30 cellular contexts compared by ENCODE assay signal in the genomic region with DNA sequence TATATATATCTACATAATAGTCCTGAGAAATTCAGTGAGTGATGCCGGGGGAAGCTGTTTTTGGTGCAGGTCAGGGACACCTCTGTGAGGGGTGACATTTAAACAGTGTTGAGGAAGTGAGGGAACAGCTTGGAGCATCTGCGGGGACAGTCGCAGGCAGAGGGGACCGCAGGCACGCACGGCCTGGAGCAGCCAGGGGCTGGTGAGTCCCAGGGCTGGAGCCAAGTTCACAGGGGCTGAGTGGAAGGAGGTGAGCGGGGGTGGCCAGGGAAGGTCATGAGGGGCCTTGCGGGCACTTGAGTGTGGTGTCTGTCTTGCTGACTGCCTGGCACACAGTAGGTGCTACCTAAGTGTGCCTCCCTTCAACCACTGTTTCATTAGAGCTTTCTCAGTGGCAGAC.
DNase-seq lines count a peak whose midpoint lies in the region; ATAC-seq, FAIRE-seq and TF ChIP-seq lines count a peak whose summit lies in the region.
"Had no signal": no experiment of that assay in that cellular context is flagged by ENCODE, and none has a peak within 500 bp of the region (broad histone marks: within the 10 kb centered on the region; RNA-seq: fewer than 3 reads in every experiment).

No MANE protein-coding gene starts in this region.

- no peaks in the 10 kb centered on the region for H3K4me1 Mint-ChIP-seq in activated CD4-positive, alpha-beta T cell treated with anti-CD3 and anti-CD28 coated beads, Interleukin-2, amount 10 ng/mL, durations not matched to agents 7 days and 5 days
- no peaks in the 10 kb centered on the region for H3K4me1 Mint-ChIP-seq in activated CD4-positive, alpha-beta T cell treated with anti-CD3 and anti-CD28 coated beads for 36 hours
- peaks cover 8% of the 10 kb centered on the region for H3K4me1 Mint-ChIP-seq in endodermal cell
- H3K4me1 Mint-ChIP-seq: CD8-positive, alpha-beta memory T cell had no signal

- no peak overlapping the region for H4K8ac ChIP-seq in mesenchymal stem cell (ENCODE audit: low read length)

- peak overlapping the region; percentile 6 for H3K27ac Mint-ChIP-seq in activated CD4-positive, alpha-beta T cell treated with anti-CD3 and anti-CD28 coated beads, Interleukin-2, amount 10 ng/mL, durations not matched to agents 7 days and 5 days
- H3K27ac Mint-ChIP-seq in activated CD4-positive, alpha-beta T cell treated with anti-CD3 and anti-CD28 coated beads for 36 hours, result no peak overlapping the region
- H3K27ac Mint-ChIP-seq in endodermal cell, result peak overlapping the region; percentile 69
- H3K27ac Mint-ChIP-seq: CD14-positive monocyte had no signal

- H2AFZ ChIP-seq in mesenchymal stem cell (ENCODE audit: low read depth, low read length), result no peak overlapping the region
- H2AFZ ChIP-seq: GM23338 had no signal

- no peak overlapping the region for H3K4me2 ChIP-seq in mesenchymal stem cell (ENCODE audit: low read length, poor library complexity, severe bottlenecking)
- H3K4me2 ChIP-seq: GM23338 had no signal

- no peak overlapping the region for H2BK120ac ChIP-seq in mesenchymal stem cell (ENCODE audit: low read depth, low read length)

- H3K27me3 ChIP-seq in endodermal cell (ENCODE audit: control insufficient read depth, insufficient read depth, low read length, poor library complexity, severe bottlenecking) (no peaks in the 10 kb centered on the region), mesenchymal stem cell (ENCODE audit: control insufficient read depth in 1 of 2, insufficient read depth in 1 of 2, low read length in 2 of 2) (peaks cover 71 to 90% of the 10 kb centered on the region in 2 experiments), spleen (replicated peaks in 1 of 7) (peaks cover 0 to 5% (median 0%) of the 10 kb centered on the region in 7 donors)
- H3K27me3 ChIP-seq: BE2C had no signal

- POLR2A ChIA-PET in activated CD4-positive, alpha-beta T cell treated with anti-CD3 and anti-CD28 coated beads, Interleukin-2, amount 10 ng/mL, durations not matched to agents 7 days and 5 days (lab: Charles Lee), result no interaction called here
- POLR2A ChIA-PET in activated CD4-positive, alpha-beta T cell treated with anti-CD3 and anti-CD28 coated beads for 36 hours (lab: Charles Lee), result no interaction called here

- no peaks in the 10 kb centered on the region for H3K9me3 Mint-ChIP-seq in activated CD4-positive, alpha-beta T cell treated with anti-CD3 and anti-CD28 coated beads, Interleukin-2, amount 10 ng/mL, durations not matched to agents 7 days and 5 days
- H3K9me3 Mint-ChIP-seq in activated CD4-positive, alpha-beta T cell treated with anti-CD3 and anti-CD28 coated beads for 36 hours (ENCODE audit: low read depth), result no peaks in the 10 kb centered on the region
- H3K9me3 Mint-ChIP-seq in endodermal cell, result no peaks in the 10 kb centered on the region
- H3K9me3 Mint-ChIP-seq: CD8-positive, alpha-beta memory T cell; GM23338; HFFc6 had no signal

- CTCF ChIA-PET in activated CD4-positive, alpha-beta T cell treated with anti-CD3 and anti-CD28 coated beads, Interleukin-2, amount 10 ng/mL, durations not matched to agents 7 days and 5 days (lab: Charles Lee), result interaction anchor here (1.4 kb wide), 1 partner anchor 16 kb away, joined by 4 read pairs; no protein-coding TSS in a partner anchor
- CTCF ChIA-PET in activated CD4-positive, alpha-beta T cell treated with anti-CD3 and anti-CD28 coated beads for 36 hours (lab: Charles Lee), result interaction anchor here (1.0 to 1.3 kb wide), 2 partner anchors 9 to 17 kb away, joined by 6 read pairs; no protein-coding TSS in a partner anchor

- H3K9ac ChIP-seq in endodermal cell (ENCODE audit: extremely low read depth, low read length, poor library complexity, severe bottlenecking), result no peak overlapping the region
- no peak overlapping the region for H3K9ac ChIP-seq in mesenchymal stem cell (ENCODE audit: low read length)

- no peak overlapping the region for H3K18ac ChIP-seq in mesenchymal stem cell (ENCODE audit: low read depth in 1 of 2, low read length in 2 of 2)

- H2BK5ac ChIP-seq in mesenchymal stem cell (ENCODE audit: low read depth, low read length, poor library complexity, severe bottlenecking), result no peak overlapping the region

- TF ChIP-seq POLR2A in spleen (IDR thresholded peaks at IDR 0.05), result no peak

- FAIRE-seq in frontal cortex (lab: Jason Lieb, UNC), result no peak
- FAIRE-seq: GM12891 had no signal

- H3K4me3 Mint-ChIP-seq in activated CD4-positive, alpha-beta T cell treated with anti-CD3 and anti-CD28 coated beads, Interleukin-2, amount 10 ng/mL, durations not matched to agents 7 days and 5 days, result no peak overlapping the region
- no peak overlapping the region for H3K4me3 Mint-ChIP-seq in activated CD4-positive, alpha-beta T cell treated with anti-CD3 and anti-CD28 coated beads for 36 hours
- no peak overlapping the region for H3K4me3 Mint-ChIP-seq in endodermal cell
- H3K4me3 Mint-ChIP-seq: CD14-positive monocyte; CD8-positive, alpha-beta memory T cell; GM23338; HFFc6 had no signal

- H3K4me3 ChIP-seq in endodermal cell (ENCODE audit: low read length) (no peak overlapping the region), mesenchymal stem cell (ENCODE audit: insufficient read depth in 1 of 2, low read depth in 1 of 2, low read length in 2 of 2) (peak overlapping the region in 1 of 2 experiments; percentile 10), spleen (no peak overlapping the region)
- H3K4me3 ChIP-seq: GM23338, HAP-1 had no signal

- peak overlapping the region; percentile 58 for H4K91ac ChIP-seq in mesenchymal stem cell (ENCODE audit: low read length)

- no peak overlapping the region for H3K23ac ChIP-seq in mesenchymal stem cell (ENCODE audit: low read length in 2 of 2)

- no peak overlapping the region for H3K27ac ChIP-seq in endodermal cell (ENCODE audit: low read depth, low read length)
- H3K27ac ChIP-seq in mesenchymal stem cell (ENCODE audit: low read length, poor library complexity, severe bottlenecking), result no peak overlapping the region
- H3K27ac ChIP-seq in spleen, result no peak overlapping the region

- H3K36me3 ChIP-seq in endodermal cell (ENCODE audit: control insufficient read depth, insufficient read depth, low read length) (no peaks in the 10 kb centered on the region), mesenchymal stem cell (ENCODE audit: control insufficient read depth in 1 of 2, insufficient read depth in 2 of 2, low read depth in 1 of 2, low read length in 2 of 2) (no peaks in the 10 kb centered on the region), spleen (no peaks in the 10 kb centered on the region)
- H3K36me3 ChIP-seq: BE2C, HAP-1 had no signal

- no peaks in the 10 kb centered on the region for H3K79me1 ChIP-seq in mesenchymal stem cell (replicated peaks; ENCODE audit: low read length, poor library complexity, severe bottlenecking)

- ATAC-seq in activated CD4-positive, alpha-beta T cell treated with anti-CD3 and anti-CD28 coated beads for 36 hours, result no peak
- no peak for ATAC-seq in HG02759 (IDR thresholded peaks at IDR 0.05; ENCODE audit: unreplicated experiment)
- ATAC-seq: GM23338 had no signal

- H2BK15ac ChIP-seq in mesenchymal stem cell (ENCODE audit: low read depth, poor library complexity, severe bottlenecking), result no peak overlapping the region

- intact Hi-C loops in activated CD4-positive, alpha-beta T cell treated with anti-CD3 and anti-CD28 coated beads for 36 hours (cut with DNase I, micrococcal nuclease), result no loop called here
- intact Hi-C loops in spleen (cut with DNase I; ENCODE audit: low total_unique reads), result no loop called here

- no peaks in the 10 kb centered on the region for H3K27me3 Mint-ChIP-seq in activated CD4-positive, alpha-beta T cell treated with anti-CD3 and anti-CD28 coated beads, Interleukin-2, amount 10 ng/mL, durations not matched to agents 7 days and 5 days
- peaks cover 3% of the 10 kb centered on the region for H3K27me3 Mint-ChIP-seq in activated CD4-positive, alpha-beta T cell treated with anti-CD3 and anti-CD28 coated beads for 36 hours
- H3K27me3 Mint-ChIP-seq in endodermal cell (ENCODE audit: insufficient read depth), result peaks cover 2% of the 10 kb centered on the region

- H3K14ac ChIP-seq in mesenchymal stem cell (ENCODE audit: low read length in 2 of 2), result peak overlapping the region in 1 of 2 experiments; percentile 58

- no peak overlapping the region for H2AK5ac ChIP-seq in mesenchymal stem cell (ENCODE audit: low read length, severe bottlenecking)

- peak overlapping the region in 1 of 2 experiments; percentile 37 for H2BK12ac ChIP-seq in mesenchymal stem cell (ENCODE audit: low read length in 2 of 2)

- 89 to 93% methylated on average over 5 to 8 of the region's 8 CpGs for WGBS in endodermal cell (ENCODE audit: insufficient coverage in 1 of 2, insufficient read length in 1 of 2), 2 experiments
- WGBS in mesenchymal stem cell, result 85% methylated on average over 7 of the region's 8 CpGs
- 83 to 89% (median 85%) methylated on average over 8 of the region's 8 CpGs for WGBS in spleen, 5 donors

- H3K9me3 ChIP-seq in endodermal cell (ENCODE audit: control insufficient read depth, low read length), result no peaks in the 10 kb centered on the region
- H3K9me3 ChIP-seq in mesenchymal stem cell (ENCODE audit: control insufficient read depth, low read length), result no peaks in the 10 kb centered on the region
- H3K9me3 ChIP-seq in spleen, result no peaks in the 10 kb centered on the region
- H3K9me3 ChIP-seq: BE2C, HAP-1 had no signal

- TF ChIP-seq CTCF in endodermal cell (conservative IDR thresholded peaks at IDR 0.05), result no peak
- TF ChIP-seq CTCF in spleen (IDR thresholded peaks at IDR 0.05 in 8 of 11, conservative IDR thresholded peaks at IDR 0.05 in 3 of 11), result no peak

- H3K36me3 Mint-ChIP-seq in activated CD4-positive, alpha-beta T cell treated with anti-CD3 and anti-CD28 coated beads, Interleukin-2, amount 10 ng/mL, durations not matched to agents 7 days and 5 days (ENCODE audit: low read depth), result no peaks in the 10 kb centered on the region
- H3K36me3 Mint-ChIP-seq in activated CD4-positive, alpha-beta T cell treated with anti-CD3 and anti-CD28 coated beads for 36 hours (ENCODE audit: low read depth), result no peaks in the 10 kb centered on the region
- no peaks in the 10 kb centered on the region for H3K36me3 Mint-ChIP-seq in endodermal cell (ENCODE audit: low read depth)
- H3K36me3 Mint-ChIP-seq: CD14-positive monocyte had no signal

- no peak overlapping the region for H3K4ac ChIP-seq in mesenchymal stem cell (ENCODE audit: low read depth in 1 of 2, low read length in 2 of 2)

- DNase-seq in activated CD4-positive, alpha-beta T cell treated with anti-CD3 and anti-CD28 coated beads, Interleukin-2, amount 10 ng/mL, durations not matched to agents 7 days and 5 days, result no peak
- DNase-seq in activated CD4-positive, alpha-beta T cell treated with anti-CD3 and anti-CD28 coated beads for 36 hours, result no peak
- DNase-seq in endodermal cell (no peak), mesenchymal stem cell (no peak), spleen (peak; percentile 29), frontal cortex (ENCODE audit: low spot score in 2 of 2) (no peak)
- no peak for DNase-seq in stimulated activated naive CD4-positive, alpha-beta T cell treated with Interleukin-2 at 50 U/mL for 16 hours (lab: John Stamatoyannopoulos, UW)
- DNase-seq: 8988T; ACHN; BE2C; CD8-positive, alpha-beta memory T cell; DMS 273 treated with DMSO at 0.1 percent for 48 hours; DMS79; EL; GDM1; HFFc6; Karpas-422; NCI-H1092; NCI-H1417 treated with DMSO at 0.1 percent for 48 hours; NCI-H1694 treated with DMSO at 0.1 percent for 48 hours; NCI-H2081; NCI-H2227 treated with DMSO at 0.1 percent for 48 hours; NCI-H526 treated with DMSO at 0.1 percent for 48 hours; Right ventricle myocardium superior; RPMI8226 had no signal

- H3K4me1 ChIP-seq in endodermal cell (ENCODE audit: control insufficient read depth, insufficient read depth, low read length) (peaks cover 4% of the 10 kb centered on the region), mesenchymal stem cell (ENCODE audit: control insufficient read depth, insufficient read depth, low read depth, low read length) (peaks cover 11% of the 10 kb centered on the region), spleen (peaks cover 0 to 12% (median 2%) of the 10 kb centered on the region in 6 donors)
